In genomic region chr7:29989257-29989995, GRCh38 we compare ENCODE assay signal across 8 cellular contexts. TPM values are rescaled to one million over a fixed set of nuclear protein-coding genes. Genes with fewer than 3 reads are reported as not detected.
DNase-seq lines count a peak whose midpoint lies in the region; ATAC-seq, FAIRE-seq and TF ChIP-seq lines count a peak whose summit lies in the region.

TSS of gene SCRN1 (minus strand) at chr7:29989801. CDS start at chr7:29969067, 20,734 bp downstream.

- H3K27ac ChIP-seq in ACC112 (ENCODE audit: low read depth, low read length) (peak within 1 kb of the TSS; percentile 91), OCI-LY7 (ENCODE audit: low read depth, low read length, poor library complexity, severe bottlenecking) (peak within 1 kb of the TSS; percentile 77), adipose tissue (ENCODE audit: low read depth, low read length) (peak within 1 kb of the TSS; percentile 11), heart right ventricle (peak within 1 kb of the TSS; percentile 14 to 89 (median 82)), pancreas (peak within 1 kb of the TSS; percentile 87 to 97 (median 93))

- H3K9me3 ChIP-seq in OCI-LY7 (ENCODE audit: low read length) (peaks cover 11% of the 10 kb centered on the region; the same call in 1 of the 2 replicates), heart right ventricle (peaks cover 0 to 23% (median 14%) of the 10 kb centered on the region in 11 donors), pancreas (no peaks in the 10 kb centered on the region)

- peaks cover 18% of the 10 kb centered on the region for H3K4me1 ChIP-seq in ACC112 (ENCODE audit: control insufficient read depth, insufficient read depth, low read length, unreplicated experiment)
- peaks cover 34% of the 10 kb centered on the region for H3K4me1 ChIP-seq in OCI-LY7 (ENCODE audit: insufficient read depth, low read length, poor library complexity, severe bottlenecking)
- peaks cover 0 to 24% (median 5%) of the 10 kb centered on the region in 9 donors for H3K4me1 ChIP-seq in heart right ventricle
- H3K4me1 ChIP-seq in pancreas = peaks cover 0 to 15% (median 8%) of the 10 kb centered on the region in 3 donors

- peak within 1 kb of the TSS; percentile 11 for H2AFZ ChIP-seq in ACC112 (ENCODE audit: low read length, unreplicated experiment)
- peak within 1 kb of the TSS; percentile 78 for H2AFZ ChIP-seq in OCI-LY7 (ENCODE audit: low read length)

- no peak for FAIRE-seq in GM18507 (lab: Jason Lieb, UNC)
- no peak for FAIRE-seq in pancreas (lab: Jason Lieb, UNC)

- POLR2A ChIA-PET in OCI-LY7 (lab: Charles Lee) = interaction anchor here (0.6 kb wide), 1 partner anchor 37 kb away, joined by 3 read pairs; the partner anchor contains the start of gene FKBP14

- TF ChIP-seq CTCF in OCI-LY7 (conservative IDR thresholded peaks at IDR 0.05; ENCODE audit: low read length) (no peak), heart right ventricle (IDR thresholded peaks at IDR 0.05) (no peak), pancreas (IDR thresholded peaks at IDR 0.05) (no peak)

- H3K9me2 ChIP-seq in OCI-LY7 (ENCODE audit: insufficient read depth, low read length) = no peaks in the 10 kb centered on the region

- intact Hi-C loops in OCI-LY7 (cut with micrococcal nuclease; ENCODE audit: unreplicated experiment) (loop anchor here (5.0 kb wide), 1 partner anchor 123 kb away; no protein-coding TSS in a partner anchor), heart right ventricle (cut with DNase I) (no loop called here), pancreas (cut with DNase I) (no loop called here)

- BruUV-seq in OCI-LY7 (replicated peaks; lab: Mats Ljungman, UMichigan) = no TSS peak

- WGBS in adipose tissue, 3 donors = 0 to 1% (median 0%) methylated on average over 72 to 79 of the region's 79 CpGs
- WGBS in heart right ventricle, 2 donors = 0 to 1% methylated on average over 34 to 79 of the region's 79 CpGs
- 0 to 1% methylated on average over 56 to 79 of the region's 79 CpGs for WGBS in pancreas, 2 donors

- H3K4me3 ChIP-seq in ACC112 (ENCODE audit: low read depth, low read length) (peak within 1 kb of the TSS; percentile 88), OCI-LY7 (ENCODE audit: low read depth, low read length, poor library complexity, severe bottlenecking) (peak within 1 kb of the TSS; percentile 100), heart right ventricle (peak within 1 kb of the TSS; percentile 74 to 94 (median 86)), pancreas (peak within 1 kb of the TSS; percentile 69 to 96 (median 88))

- CTCF ChIA-PET in OCI-LY7 (lab: Charles Lee; ENCODE audit: unreplicated experiment) = no interaction called here

- ATAC-seq in HG03025 (IDR thresholded peaks at IDR 0.05; ENCODE audit: low FRiP score, unreplicated experiment) (peak; percentile 32), heart right ventricle (peak; percentile 59 to 77 (median 67)), pancreas (peak; percentile 57 to 76 (median 72))

- peaks cover 59% of the 10 kb centered on the region for H3K79me2 ChIP-seq in ACC112 (ENCODE audit: control insufficient read depth, insufficient read depth, low read length, unreplicated experiment)
- H3K79me2 ChIP-seq in OCI-LY7 (ENCODE audit: insufficient read depth, low read depth, low read length) = peaks cover 45% of the 10 kb centered on the region

- peak within 1 kb of the TSS; percentile 81 for H3K4me2 ChIP-seq in OCI-LY7 (ENCODE audit: low read length)

- DNase-seq in GM18507 (ENCODE audit: extremely low spot score, insufficient read length, low read depth) (peak; percentile 58), OCI-LY7 (ENCODE audit: low spot score) (peak; percentile 81), heart right ventricle (peak; percentile 13 to 42), pancreas (peak; percentile 44 to 85 (median 62)), amniotic stem cell (lab: John Stamatoyannopoulos, UW) (no peak)

- 0 out of 2 replicates have a peak, but pooled peaks cover 4% of the 10 kb centered on the region for H4K20me1 ChIP-seq in OCI-LY7 (ENCODE audit: insufficient read depth, low read length)

- H3K36me3 ChIP-seq in ACC112 (ENCODE audit: insufficient read depth, low read length) (no peaks in the 10 kb centered on the region), OCI-LY7 (ENCODE audit: insufficient read depth, low read length) (peaks cover 2% of the 10 kb centered on the region; the same call in 1 of the 2 replicates), heart right ventricle (no peaks in the 10 kb centered on the region), pancreas (no peaks in the 10 kb centered on the region)

- H3K27me3 ChIP-seq in ACC112 (ENCODE audit: insufficient read depth, low read length) (no peaks in the 10 kb centered on the region), heart right ventricle (peaks cover 0 to 32% (median 0%) of the 10 kb centered on the region in 7 donors), pancreas (no peaks in the 10 kb centered on the region)

RNA-seq across cellular contexts. Expression of gene SCRN1, which starts in this region (rescaled TPM):
- total RNA-seq in OCI-LY7 (2014; rRNA removed; shearing (Covaris generic)) = 32.5 and 37.1 TPM in 2 replicates
- 58.3 and 62.7 TPM in 2 replicates for total RNA-seq in OCI-LY7 (2022)
- polyA plus RNA-seq in adipose tissue = 10 to 100 TPM in 2 of 3 donors, 1 to 10 TPM in 1; 9.0 to 33.5 (median 14.7) TPM
- 10 to 100 TPM in 8 of 10 donors, 1 to 10 TPM in 2; 8.3 to 36.8 (median 23.9) TPM for total RNA-seq in heart right ventricle
- 1 to 10 TPM; 3.1 to 4.2 TPM for polyA plus RNA-seq in heart right ventricle
- total RNA-seq in pancreas = 10 to 100 TPM; 25.6 to 48.0 (median 34.8) TPM
- polyA plus RNA-seq in pancreas = 10 to 100 TPM in 1 of 2 donors, 1 to 10 TPM in 1; 7.7 to 22.3 TPM

Comparison
In these comparisons a context has a peak if more than half of its experiments do, and no peak if none do; other contexts are left out.
1. H3K27ac ChIP-seq: peak in every context shown above with its lines; median percentile 93 in pancreas; 91 in ACC112; 82 in heart right ventricle; 77 in OCI-LY7; 11 in adipose tissue.